8 cellular contexts compared by ENCODE assay signal in genomic region chr11:45922425-45923082, GRCh38. TPM values are rescaled to one million over a fixed set of nuclear protein-coding genes. Genes with fewer than 3 reads are reported as not detected.
DNase-seq lines count a peak whose midpoint lies in the region; ATAC-seq lines count a peak whose summit lies in the region.

Gene LARGE2 (plus strand): TSS chr11:45922656. CDS start chr11:45922883, 227 bp downstream.

- peaks cover 28 to 91% (median 74%) of the 10 kb centered on the region in 10 experiments for H3K4me1 ChIP-seq in BLaER1 treated with 17β-estradiol and CSF1 and Interleukin-3, amounts not matched to agents 10 nM and 100 nM
- H3K4me1 ChIP-seq in iPS-18a (ENCODE audit: control insufficient read depth, low read depth, low read length), result peaks cover 21% of the 10 kb centered on the region

- H3K36me3 Mint-ChIP-seq in activated CD8-positive, alpha-beta memory T cell treated with anti-CD3 and anti-CD28 coated beads, Interleukin-2, amount 10 ng/mL, durations not matched to agents 7 days and 5 days, result no peaks in the 10 kb centered on the region
- peaks cover 14 to 23% of the 10 kb centered on the region in 2 donors for H3K36me3 Mint-ChIP-seq in stimulated activated naive B cell treated with anti-CD40 and anti-IgM and Interleukin-4, amounts not matched to agents 10 μg/mL and 1 μg/mL and 100 μg/mL, for 72 hours

- peak within 1 kb of the TSS; percentile 86 to 99 (median 91) for H3K4me2 ChIP-seq in BLaER1 treated with 17β-estradiol and CSF1 and Interleukin-3, amounts not matched to agents 10 nM and 100 nM

- CTCF ChIA-PET in activated CD8-positive, alpha-beta memory T cell treated with anti-CD3 and anti-CD28 coated beads, Interleukin-2, amount 10 ng/mL, durations not matched to agents 7 days and 5 days (lab: Charles Lee), result no interaction called here

- peaks cover 19% of the 10 kb centered on the region for H3K27me3 Mint-ChIP-seq in activated CD8-positive, alpha-beta memory T cell treated with anti-CD3 and anti-CD28 coated beads, Interleukin-2, amount 10 ng/mL, durations not matched to agents 7 days and 5 days
- H3K27me3 Mint-ChIP-seq in stimulated activated naive B cell treated with anti-CD40 and anti-IgM and Interleukin-4, amounts not matched to agents 10 μg/mL and 1 μg/mL and 100 μg/mL, for 72 hours, result no peaks in the 10 kb centered on the region

- H3K4me3 ChIP-seq in BLaER1 treated with 17β-estradiol and CSF1 and Interleukin-3, amounts not matched to agents 10 nM and 100 nM, result peak within 1 kb of the TSS; percentile 38 to 70 (median 58)
- H3K4me3 ChIP-seq in iPS-18a (ENCODE audit: low read length), result peak within 1 kb of the TSS; percentile 63

- DNase-seq in HuH-7 (ENCODE audit: low spot score) (peak; percentile 85), kidney tubule cell (ENCODE audit: low spot score) (no peak), cerebellum (ENCODE audit: low spot score) (no peak)
- no peak for DNase-seq in activated CD8-positive, alpha-beta memory T cell treated with anti-CD3 and anti-CD28 coated beads, Interleukin-2, amount 10 ng/mL, durations not matched to agents 7 days and 5 days
- DNase-seq in stimulated activated naive B cell treated with anti-CD40 and anti-IgM and Interleukin-4, amounts not matched to agents 10 μg/mL and 1 μg/mL and 100 μg/mL, for 72 hours, result no peak
- DNase-seq in NK-92 treated with Interleukin-12 subunit alpha and Interleukin-12 subunit beta, amount 100 ng/mL, for 24 hours (lab: John Stamatoyannopoulos, UW), result no peak

- no peaks in the 10 kb centered on the region for H3K9me3 ChIP-seq in BLaER1 treated with 17β-estradiol and CSF1 and Interleukin-3, amounts not matched to agents 10 nM and 100 nM (replicated peaks in 1 of 11)
- no peaks in the 10 kb centered on the region for H3K9me3 ChIP-seq in iPS-18a (ENCODE audit: control insufficient read depth, low read depth, low read length)

- peaks cover 0 to 7% (median 0%) of the 10 kb centered on the region in 11 experiments; a peak in 1 of 22 replicates for H3K36me3 ChIP-seq in BLaER1 treated with 17β-estradiol and CSF1 and Interleukin-3, amounts not matched to agents 10 nM and 100 nM
- H3K36me3 ChIP-seq in iPS-18a (ENCODE audit: control insufficient read depth, low read depth, low read length), result peaks cover 9% of the 10 kb centered on the region

- H3K27ac ChIP-seq in BLaER1 treated with 17β-estradiol and CSF1 and Interleukin-3, amounts not matched to agents 10 nM and 100 nM, result peak within 1 kb of the TSS in 9 of 11 experiments; percentile 24 to 76 (median 57); a peak in 17 of 22 replicates
- H3K27ac ChIP-seq in iPS-18a (ENCODE audit: low read length), result no peak within 1 kb of the TSS

- H3K27me3 ChIP-seq in BLaER1 treated with 17β-estradiol and CSF1 and Interleukin-3, amounts not matched to agents 10 nM and 100 nM, result peaks cover 36 to 56% (median 47%) of the 10 kb centered on the region in 11 experiments
- H3K27me3 ChIP-seq in iPS-18a (ENCODE audit: control insufficient read depth, insufficient read depth, low read length), result peaks cover 15% of the 10 kb centered on the region

- no peak within 1 kb of the TSS for H3K27ac Mint-ChIP-seq in activated CD8-positive, alpha-beta memory T cell treated with anti-CD3 and anti-CD28 coated beads, Interleukin-2, amount 10 ng/mL, durations not matched to agents 7 days and 5 days
- peak within 1 kb of the TSS; percentile 95 for H3K27ac Mint-ChIP-seq in stimulated activated naive B cell treated with anti-CD40 and anti-IgM and Interleukin-4, amounts not matched to agents 10 μg/mL and 1 μg/mL and 100 μg/mL, for 72 hours

- H3K4me3 Mint-ChIP-seq in activated CD8-positive, alpha-beta memory T cell treated with anti-CD3 and anti-CD28 coated beads, Interleukin-2, amount 10 ng/mL, durations not matched to agents 7 days and 5 days, result peak within 1 kb of the TSS; percentile 42
- H3K4me3 Mint-ChIP-seq in stimulated activated naive B cell treated with anti-CD40 and anti-IgM and Interleukin-4, amounts not matched to agents 10 μg/mL and 1 μg/mL and 100 μg/mL, for 72 hours, result peak within 1 kb of the TSS; percentile 92 to 94

- ATAC-seq in activated CD8-positive, alpha-beta memory T cell treated with anti-CD3 and anti-CD28 coated beads, Interleukin-2, amount 10 ng/mL, durations not matched to agents 7 days and 5 days, result no peak
- ATAC-seq in stimulated activated naive B cell treated with anti-CD40 and anti-IgM and Interleukin-4, amounts not matched to agents 10 μg/mL and 1 μg/mL and 100 μg/mL, for 72 hours (replicated peaks), result peak in 1 of 2 donors; percentile 4

- no peaks in the 10 kb centered on the region for H3K9me3 Mint-ChIP-seq in activated CD8-positive, alpha-beta memory T cell treated with anti-CD3 and anti-CD28 coated beads, Interleukin-2, amount 10 ng/mL, durations not matched to agents 7 days and 5 days (ENCODE audit: low read depth)
- H3K9me3 Mint-ChIP-seq in stimulated activated naive B cell treated with anti-CD40 and anti-IgM and Interleukin-4, amounts not matched to agents 10 μg/mL and 1 μg/mL and 100 μg/mL, for 72 hours, result no peaks in the 10 kb centered on the region

- H4K20me1 ChIP-seq in BLaER1 treated with 17β-estradiol and CSF1 and Interleukin-3, amounts not matched to agents 10 nM and 100 nM, result peaks cover 0 to 32% (median 0%) of the 10 kb centered on the region in 11 experiments; a peak in 6 of 22 replicates

- peak within 1 kb of the TSS; percentile 6 to 80 (median 64) for H3K9ac ChIP-seq in BLaER1 treated with 17β-estradiol and CSF1 and Interleukin-3, amounts not matched to agents 10 nM and 100 nM
- peak within 1 kb of the TSS; percentile 58 for H3K9ac ChIP-seq in iPS-18a (ENCODE audit: low read length)

- H3K4me1 Mint-ChIP-seq in activated CD8-positive, alpha-beta memory T cell treated with anti-CD3 and anti-CD28 coated beads, Interleukin-2, amount 10 ng/mL, durations not matched to agents 7 days and 5 days, result peaks cover 22% of the 10 kb centered on the region
- peaks cover 46 to 79% of the 10 kb centered on the region in 2 donors for H3K4me1 Mint-ChIP-seq in stimulated activated naive B cell treated with anti-CD40 and anti-IgM and Interleukin-4, amounts not matched to agents 10 μg/mL and 1 μg/mL and 100 μg/mL, for 72 hours

RNA-seq across cellular contexts. Expression of gene LARGE2, which starts in this region (rescaled TPM):
- total RNA-seq in activated CD8-positive, alpha-beta memory T cell treated with anti-CD3 and anti-CD28 coated beads, Interleukin-2, amount 10 ng/mL, durations not matched to agents 7 days and 5 days, result under 1 TPM; 0.54 to 0.64 TPM
- total RNA-seq in cerebellum, result not detected
